In genomic region chr2:178088774-178089173, GRCh38 we compare ENCODE assay signal across 1 cellular context.
TF ChIP-seq lines count a peak whose summit lies in the region.

No MANE protein-coding gene starts in this region.

TF ChIP-seq in K562, 482 proteins besides CTCF, POLR2A, EP300 and RAD21:
- TF ChIP-seq ZSCAN32 (CRISPR knock-in tag; IDR thresholded peaks at IDR 0.05): no peak
- no peak for TF ChIP-seq CREM (IDR thresholded peaks at IDR 0.05; ENCODE audit: low read depth)
- no peak for TF ChIP-seq ZKSCAN8 (CRISPR knock-in tag; IDR thresholded peaks at IDR 0.05)
- TF ChIP-seq MGA (IDR thresholded peaks at IDR 0.05): no peak
